Comparison of ENCODE assay signal across 2 cellular contexts in the genomic region with DNA sequence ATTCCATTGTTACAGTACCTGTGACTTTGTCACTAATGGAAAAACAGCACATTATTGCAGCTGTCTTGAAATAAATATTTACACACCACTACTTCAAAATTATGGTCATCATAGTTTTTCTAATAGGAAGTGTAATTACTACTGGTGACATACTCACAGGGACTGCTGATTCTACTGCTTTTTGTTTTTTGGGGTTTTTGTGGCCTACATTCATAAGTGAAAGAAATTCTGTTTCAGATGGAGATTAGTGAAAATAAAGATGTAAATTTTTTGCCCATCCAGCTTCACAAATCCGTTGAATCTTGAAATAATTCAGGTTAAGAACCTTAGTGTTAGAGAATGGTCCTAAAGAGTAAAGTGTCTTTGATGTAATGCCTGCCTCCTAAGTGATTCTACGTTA.
TF ChIP-seq lines count a peak whose summit lies in the region.

No MANE protein-coding gene starts in this region.

TF ChIP-seq in HepG2, 621 proteins besides CTCF, POLR2A, EP300 and RAD21:
- TF ChIP-seq ZNF350 (CRISPR knock-in tag; IDR thresholded peaks at IDR 0.05; ENCODE audit: borderline replicate concordance, low read depth) (no peak), ZC3H4 (CRISPR knock-in tag; IDR thresholded peaks at IDR 0.05; ENCODE audit: borderline replicate concordance) (no peak), ZNF160 (CRISPR knock-in tag; IDR thresholded peaks at IDR 0.05) (no peak), SUZ12 (IDR thresholded peaks at IDR 0.05; ENCODE audit: low read depth, low read length) (no peak), FOXA3 (CRISPR knock-in tag; IDR thresholded peaks at IDR 0.05) (no peak), ZNF207 (IDR thresholded peaks at IDR 0.05; ENCODE audit: borderline replicate concordance) (no peak), ZNF343 (CRISPR knock-in tag; IDR thresholded peaks at IDR 0.05) (no peak)

TF ChIP-seq in HCT116, 20 proteins besides CTCF, POLR2A, EP300 and RAD21:
- no peak for TF ChIP-seq EZH2phosphoT487 (IDR thresholded peaks at IDR 0.05; ENCODE audit: borderline replicate concordance)
- TF ChIP-seq EZH2 (IDR thresholded peaks at IDR 0.05) = no peak
- no peak for TF ChIP-seq TCF7L2 (IDR thresholded peaks at IDR 0.05; ENCODE audit: borderline replicate concordance, extremely low read depth, insufficient read depth, insufficient read length)
- TF ChIP-seq ELF1 (IDR thresholded peaks at IDR 0.05; ENCODE audit: borderline replicate concordance, low read depth) = no peak
- no peak for TF ChIP-seq REST (IDR thresholded peaks at IDR 0.05; ENCODE audit: low read depth)
- TF ChIP-seq ZBTB33 (IDR thresholded peaks at IDR 0.05; ENCODE audit: extremely low read depth, insufficient replicate concordance, low read length) = no peak
- TF ChIP-seq SRF (IDR thresholded peaks at IDR 0.05; ENCODE audit: low read depth) = no peak
- TF ChIP-seq ZNF274 (IDR thresholded peaks at IDR 0.05; ENCODE audit: low read depth, low read length) = no peak
- no peak for TF ChIP-seq CBX3 (IDR thresholded peaks at IDR 0.05; ENCODE audit: low read depth)
- no peak for TF ChIP-seq SIN3A (IDR thresholded peaks at IDR 0.05; ENCODE audit: low read depth)
- TF ChIP-seq EGR1 (IDR thresholded peaks at IDR 0.05; ENCODE audit: low read depth) = no peak
- TF ChIP-seq ZFX (IDR thresholded peaks at IDR 0.05) = no peak
TF ChIP-seq in HCT116: peak in this region for 0.
